ENCODE assay signal across 8 cellular contexts in genomic region chr12:94725375-94726168, GRCh38.
DNase-seq lines count a peak whose midpoint lies in the region; ATAC-seq and TF ChIP-seq lines count a peak whose summit lies in the region.

No MANE protein-coding gene starts in this region.

- H3K4me3 Mint-ChIP-seq in HFFc6 (no peak overlapping the region), WTC11 (no peak overlapping the region)
- H3K4me3 Mint-ChIP-seq in stimulated activated naive B cell treated with anti-CD40 and anti-IgM and Interleukin-4, amounts not matched to agents 10 μg/mL and 1 μg/mL and 100 μg/mL, for 72 hours: no peak overlapping the region

- ATAC-seq in WTC11: peak; percentile 79
- ATAC-seq in left colon: peak; percentile 84
- ATAC-seq in GM19023 (IDR thresholded peaks at IDR 0.05; ENCODE audit: unreplicated experiment): no peak
- ATAC-seq in stimulated activated naive B cell treated with anti-CD40 and anti-IgM and Interleukin-4, amounts not matched to agents 10 μg/mL and 1 μg/mL and 100 μg/mL, for 72 hours (replicated peaks): no peak

- no peaks in the 10 kb centered on the region for H3K4me1 Mint-ChIP-seq in HFFc6 (ENCODE audit: low read depth)
- H3K4me1 Mint-ChIP-seq in WTC11: peaks cover 14% of the 10 kb centered on the region
- H3K4me1 Mint-ChIP-seq in stimulated activated naive B cell treated with anti-CD40 and anti-IgM and Interleukin-4, amounts not matched to agents 10 μg/mL and 1 μg/mL and 100 μg/mL, for 72 hours: peaks cover 28 to 39% of the 10 kb centered on the region in 2 donors

- H3K4me3 ChIP-seq in AG10803 (ENCODE audit: low read length): no peak overlapping the region

- DNase-seq in AG10803 (ENCODE audit: low read depth) (peak; percentile 17), HFFc6 (peak; percentile 10), WTC11 (ENCODE audit: low spot score) (peak; percentile 21), left colon (peak in 1 of 2 donors; percentile 33), SK-N-DZ (ENCODE audit: low spot score) (no peak), HuH-7.5 (ENCODE audit: low spot score) (no peak)
- no peak for DNase-seq in stimulated activated naive B cell treated with anti-CD40 and anti-IgM and Interleukin-4, amounts not matched to agents 10 μg/mL and 1 μg/mL and 100 μg/mL, for 72 hours

- CTCF ChIA-PET in WTC11 (lab: Charles Lee): no interaction called here

- no peaks in the 10 kb centered on the region for H3K9me3 Mint-ChIP-seq in HFFc6
- H3K9me3 Mint-ChIP-seq in WTC11: peaks cover 19% of the 10 kb centered on the region
- peaks cover 8 to 14% of the 10 kb centered on the region in 2 donors for H3K9me3 Mint-ChIP-seq in stimulated activated naive B cell treated with anti-CD40 and anti-IgM and Interleukin-4, amounts not matched to agents 10 μg/mL and 1 μg/mL and 100 μg/mL, for 72 hours

- POLR2A ChIA-PET in WTC11 (lab: Charles Lee): no interaction called here

- intact Hi-C loops in left colon (cut with DNase I, micrococcal nuclease): no loop called here

- H3K36me3 Mint-ChIP-seq in HFFc6 (ENCODE audit: low read depth) (no peaks in the 10 kb centered on the region), WTC11 (peaks cover 4% of the 10 kb centered on the region)
- H3K36me3 Mint-ChIP-seq in stimulated activated naive B cell treated with anti-CD40 and anti-IgM and Interleukin-4, amounts not matched to agents 10 μg/mL and 1 μg/mL and 100 μg/mL, for 72 hours: peaks cover 28 to 54% of the 10 kb centered on the region in 2 donors

- H3K27ac Mint-ChIP-seq in HFFc6: no peak overlapping the region
- no peak overlapping the region for H3K27ac Mint-ChIP-seq in WTC11
- H3K27ac Mint-ChIP-seq in stimulated activated naive B cell treated with anti-CD40 and anti-IgM and Interleukin-4, amounts not matched to agents 10 μg/mL and 1 μg/mL and 100 μg/mL, for 72 hours: no peak overlapping the region

- H3K27me3 Mint-ChIP-seq in HFFc6 (ENCODE audit: insufficient read depth): peaks cover 31% of the 10 kb centered on the region
- H3K27me3 Mint-ChIP-seq in WTC11 (ENCODE audit: low read depth): no peaks in the 10 kb centered on the region
- peaks cover 8 to 13% of the 10 kb centered on the region in 2 donors for H3K27me3 Mint-ChIP-seq in stimulated activated naive B cell treated with anti-CD40 and anti-IgM and Interleukin-4, amounts not matched to agents 10 μg/mL and 1 μg/mL and 100 μg/mL, for 72 hours

- TF ChIP-seq CTCF in AG10803 (conservative IDR thresholded peaks at IDR 0.05; ENCODE audit: low read length) (peak; percentile 31), HFFc6 (IDR thresholded peaks at IDR 0.05) (peak; percentile 68), WTC11 (IDR thresholded peaks at IDR 0.05) (no peak)

TF ChIP-seq in WTC11, 78 proteins besides CTCF, POLR2A, EP300 and RAD21:
- TF ChIP-seq CREM (CRISPR knock-in tag; IDR thresholded peaks at IDR 0.05) (no peak), PREB (CRISPR knock-in tag; IDR thresholded peaks at IDR 0.05; ENCODE audit: borderline replicate concordance) (no peak), ZNF512 (CRISPR knock-in tag; IDR thresholded peaks at IDR 0.05; ENCODE audit: borderline replicate concordance) (no peak), ZNF219 (CRISPR knock-in tag; IDR thresholded peaks at IDR 0.05; ENCODE audit: borderline replicate concordance) (no peak), STAT6 (CRISPR knock-in tag; conservative IDR thresholded peaks at IDR 0.05; ENCODE audit: low read depth) (no peak), ZNF423 (CRISPR knock-in tag; IDR thresholded peaks at IDR 0.05) (no peak), ATF6 (CRISPR knock-in tag; IDR thresholded peaks at IDR 0.05) (no peak), MLX (CRISPR knock-in tag; IDR thresholded peaks at IDR 0.05) (no peak), E2F5 (CRISPR knock-in tag; IDR thresholded peaks at IDR 0.05) (no peak), HMGA2 (CRISPR knock-in tag; IDR thresholded peaks at IDR 0.05) (no peak), TEAD4 (CRISPR knock-in tag; IDR thresholded peaks at IDR 0.05) (no peak), MYBL2 (CRISPR knock-in tag; IDR thresholded peaks at IDR 0.05) (no peak), FOXP1 (CRISPR knock-in tag; IDR thresholded peaks at IDR 0.05; ENCODE audit: borderline replicate concordance) (no peak), ZNF671 (CRISPR knock-in tag; IDR thresholded peaks at IDR 0.05) (no peak)

Comparison
In these comparisons a context has a peak if more than half of its experiments do, and no peak if none do; other contexts are left out.
1. DNase-seq: peak in AG10803 (single experiment), HFFc6 (single experiment) and WTC11 (single experiment); none in SK-N-DZ (single experiment), stimulated activated naive B cell treated with anti-CD40 and anti-IgM and Interleukin-4, amounts not matched to agents 10 μg/mL and 1 μg/mL and 100 μg/mL, for 72 hours (single experiment) and HuH-7.5 (single experiment).
2. ATAC-seq: peak in WTC11 (single experiment) and left colon (single experiment); none in GM19023 (single experiment) and stimulated activated naive B cell treated with anti-CD40 and anti-IgM and Interleukin-4, amounts not matched to agents 10 μg/mL and 1 μg/mL and 100 μg/mL, for 72 hours (0 of 2).